In genomic region chr3:150409527-150410310, GRCh38 we compare ENCODE assay signal across 8 cellular contexts. TPM values are rescaled to one million over a fixed set of nuclear protein-coding genes. Genes with fewer than 3 reads are reported as not detected.
DNase-seq lines count a peak whose midpoint lies in the region; ATAC-seq and TF ChIP-seq lines count a peak whose summit lies in the region.

No MANE protein-coding gene starts in this region.

- H3K9ac ChIP-seq in endodermal cell (ENCODE audit: extremely low read depth, low read length, poor library complexity, severe bottlenecking): peak overlapping the region; percentile 76

- peak; percentile 52 for DNase-seq in ACHN
- peak; percentile 58 for DNase-seq in NCI-H69 (lab: John Stamatoyannopoulos, UW)
- peak; percentile 45 to 52 (median 52) for DNase-seq in activated CD8-positive, alpha-beta memory T cell treated with anti-CD3 and anti-CD28 coated beads for 48 hours (ENCODE audit: low read depth in 2 of 3, low spot score in 2 of 3)
- DNase-seq in endodermal cell: peak; percentile 91
- DNase-seq in mesothelial cell of epicardium (ENCODE audit: low spot score in 2 of 2, unreplicated experiment in 2 of 2): peak; percentile 44 to 70
- DNase-seq in stimulated activated CD8-positive, alpha-beta memory T cell treated with anti-CD3 and anti-CD28 coated beads, Interleukin-4, amount 100 ng/mL, for 48 hours: peak; percentile 84

- no peaks in the 10 kb centered on the region for H3K9me3 ChIP-seq in endodermal cell (ENCODE audit: control insufficient read depth, low read length)

- ATAC-seq in GM18505 (IDR thresholded peaks at IDR 0.05; ENCODE audit: unreplicated experiment): peak; percentile 30
- peak; percentile 29 for ATAC-seq in HG03064 (IDR thresholded peaks at IDR 0.05; ENCODE audit: low read depth, unreplicated experiment)

- peak; percentile 71 for TF ChIP-seq CTCF in endodermal cell (conservative IDR thresholded peaks at IDR 0.05)
- peak; percentile 28 for TF ChIP-seq CTCF in mesothelial cell of epicardium (IDR thresholded peaks at IDR 0.05; ENCODE audit: unreplicated experiment)

- no peaks in the 10 kb centered on the region for H3K27me3 Mint-ChIP-seq in endodermal cell (ENCODE audit: insufficient read depth)
- no peaks in the 10 kb centered on the region for H3K27me3 Mint-ChIP-seq in mesothelial cell of epicardium (ENCODE audit: low read depth)

- H3K36me3 Mint-ChIP-seq in endodermal cell (ENCODE audit: low read depth) (peaks cover 7% of the 10 kb centered on the region), mesothelial cell of epicardium (peaks cover 2% of the 10 kb centered on the region)

- H3K4me3 Mint-ChIP-seq in endodermal cell (peak overlapping the region; percentile 93), mesothelial cell of epicardium (peak overlapping the region; percentile 74)

- peak overlapping the region; percentile 92 for H3K27ac Mint-ChIP-seq in endodermal cell
- peak overlapping the region; percentile 98 for H3K27ac Mint-ChIP-seq in mesothelial cell of epicardium

- H3K4me3 ChIP-seq in endodermal cell (ENCODE audit: low read length): peak overlapping the region; percentile 99

- H3K4me1 ChIP-seq in endodermal cell (ENCODE audit: control insufficient read depth, insufficient read depth, low read length): no peaks in the 10 kb centered on the region

- in situ Hi-C loops in ACHN (cut with HindIII; ENCODE audit: low pct_ligation_motif_present, low pct_unique_long_range_greater_than_20kb, low sequenced_read_pairs): no loop called here

- H3K36me3 ChIP-seq in endodermal cell (ENCODE audit: control insufficient read depth, insufficient read depth, low read length): peaks cover 10% of the 10 kb centered on the region

- H3K4me1 Mint-ChIP-seq in endodermal cell (peaks cover 39% of the 10 kb centered on the region), mesothelial cell of epicardium (peaks cover 47% of the 10 kb centered on the region)

- 0 to 1% methylated on average over 33 to 71 of the region's 71 CpGs for WGBS in endodermal cell (ENCODE audit: insufficient coverage in 1 of 2, insufficient read length in 1 of 2), 2 experiments

- peak overlapping the region; percentile 97 for H3K27ac ChIP-seq in endodermal cell (ENCODE audit: low read depth, low read length)

- no peaks in the 10 kb centered on the region for H3K27me3 ChIP-seq in endodermal cell (ENCODE audit: control insufficient read depth, insufficient read depth, low read length, poor library complexity, severe bottlenecking)

- peak; percentile 53 for TF ChIP-seq POLR2A in GM18505 (IDR thresholded peaks at IDR 0.05; ENCODE audit: borderline replicate concordance, extremely low read depth, insufficient read depth, insufficient read length)

- H3K9me3 Mint-ChIP-seq in endodermal cell (no peaks in the 10 kb centered on the region), mesothelial cell of epicardium (no peaks in the 10 kb centered on the region)

RNA-seq across cellular contexts. Expression of gene TSC22D2, which starts 1.6 kb away (rescaled TPM):
- total RNA-seq in endodermal cell (10 to 100 TPM; 25.6 to 29.1 TPM), mesothelial cell of epicardium (68.7 to 73.2 TPM (median 71.2 TPM) in 3 replicates)
- 29.5 TPM for polyA plus RNA-seq in endodermal cell (2013, experiment 1 of 2)
- polyA plus RNA-seq in endodermal cell (2013, experiment 2 of 2): 30.2 TPM

Comparison
In these comparisons a context has a peak if more than half of its experiments do, and no peak if none do; other contexts are left out.
1. Peak in every context shown above with its lines: DNase-seq, ATAC-seq, H3K4me3 ChIP-seq and H3K27ac ChIP-seq.